8 cellular contexts compared by ENCODE assay signal in the genomic region with DNA sequence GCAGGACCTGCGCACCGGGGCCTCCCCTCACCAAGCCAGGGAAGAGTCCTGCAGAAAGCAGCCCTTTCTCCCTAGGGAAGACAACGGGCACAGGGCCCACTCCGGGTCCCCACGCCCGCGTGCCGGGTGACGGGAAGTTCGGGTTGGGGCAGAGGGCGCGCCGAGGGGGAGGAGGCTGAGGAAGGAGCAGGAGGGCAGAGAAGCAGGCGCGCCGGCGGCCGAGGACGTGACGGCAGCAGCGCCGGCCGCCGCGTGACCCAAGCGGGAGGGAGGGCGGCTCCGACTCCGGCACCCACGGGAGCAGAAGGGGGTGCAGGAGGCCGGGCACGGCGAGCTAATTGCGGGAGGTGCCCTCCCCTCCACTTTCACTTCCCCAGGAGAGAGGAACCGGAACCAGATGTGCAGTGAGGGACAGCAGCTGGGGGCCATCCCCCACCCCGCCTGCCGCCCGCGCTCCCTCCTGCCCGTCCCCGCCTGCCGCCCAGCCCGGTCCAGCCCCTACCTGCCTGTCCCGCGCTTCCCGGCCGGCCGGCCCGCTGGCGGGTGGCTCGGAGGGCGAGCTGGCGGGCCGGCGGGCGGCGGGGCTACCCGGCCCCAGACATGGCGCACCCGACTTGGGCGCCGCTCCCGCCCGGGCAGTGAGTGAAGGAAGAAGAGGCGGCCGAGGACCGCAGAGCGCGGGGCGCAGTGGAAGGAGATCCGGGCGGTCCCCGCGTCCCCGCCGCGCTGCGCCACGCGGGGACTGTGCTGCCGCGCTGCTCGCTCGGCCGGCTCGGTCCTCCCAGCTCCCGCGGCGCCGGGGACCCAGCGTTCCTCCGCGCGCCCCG. TPM values are rescaled to one million over a fixed set of nuclear protein-coding genes. Genes with fewer than 3 reads are reported as not detected.
A peak's percentile ranks its signal among the peaks of the same experiment; 100 is the strongest.
DNase-seq lines count a peak whose midpoint lies in the region; ATAC-seq, FAIRE-seq and TF ChIP-seq lines count a peak whose summit lies in the region.

No MANE protein-coding gene starts in this region.

- FAIRE-seq in GM12891 (lab: Jason Lieb, UNC) = peak; percentile 100
- FAIRE-seq in kidney (lab: Jason Lieb, UNC) = no peak

- H3K9me2 ChIP-seq in HCT116 (ENCODE audit: insufficient read depth) = no peaks in the 10 kb centered on the region
- H3K9me2 ChIP-seq in MM.1S (replicated peaks; ENCODE audit: insufficient read depth, low read length) = no peaks in the 10 kb centered on the region

- no TSS peak for BruUV-seq in HCT116 (replicated peaks; lab: Mats Ljungman, UMichigan)

- peak; percentile 52; the same call in 1 of the 2 replicates for TF ChIP-seq POLR2A in GM12891 (IDR thresholded peaks at IDR 0.05; ENCODE audit: low read depth, low read length)
- TF ChIP-seq POLR2A in HCT116 (IDR thresholded peaks at IDR 0.05; ENCODE audit: borderline replicate concordance, extremely low read depth, insufficient read depth, insufficient read length) = peak; percentile 62

- POLR2A ChIA-PET in HCT116 (lab: Charles Lee) = interaction anchor here (0.9 to 2.4 kb wide), 5 partner anchors 11 to 23 kb away, joined by 3 to 8 read pairs (median 3); partner anchors contain the start of genes CREB3L4 and GATAD2B

- H3K79me2 ChIP-seq in HCT116 (ENCODE audit: insufficient read depth, low read length) (peaks cover 24% of the 10 kb centered on the region; the same call in 1 of the 2 replicates), MM.1S (ENCODE audit: low read length) (peaks cover 28% of the 10 kb centered on the region)

- no peaks in the 10 kb centered on the region for H3K9me3 ChIP-seq in HCT116 (ENCODE audit: control insufficient read depth in 1 of 2, insufficient read depth in 1 of 2, low read depth in 1 of 2, low read length in 2 of 2)
- H3K9me3 ChIP-seq in MM.1S (replicated peaks; ENCODE audit: insufficient read depth, low read length) = no peaks in the 10 kb centered on the region
- H3K9me3 ChIP-seq in kidney (ENCODE audit: control insufficient read depth in 1 of 2, low read length in 2 of 2) = no peaks in the 10 kb centered on the region

- H3K27ac ChIP-seq in HCT116 (ENCODE audit: low read depth, low read length) (peak overlapping the region; percentile 98), MM.1S (ENCODE audit: low read length) (peak overlapping the region; percentile 85), VCaP (peak overlapping the region; percentile 95), kidney (ENCODE audit: low read depth in 2 of 2, low read length in 2 of 2) (peak overlapping the region; percentile 86 to 90)

- H3K4me2 ChIP-seq in HCT116 (ENCODE audit: low read length) = peak overlapping the region; percentile 90
- H3K4me2 ChIP-seq in MM.1S (ENCODE audit: low read depth, low read length) = peak overlapping the region; percentile 89

- no peak for TF ChIP-seq RAD21 in HCT116 (IDR thresholded peaks at IDR 0.05; ENCODE audit: low read depth)

- CTCF ChIA-PET in HCT116 (lab: Charles Lee) = interaction anchor here (0.7 to 1.9 kb wide), 13 partner anchors 8 to 149 kb away, joined by 3 to 14 read pairs (median 5); partner anchors contain the start of genes CREB3L4, CRTC2, JTB and RAB13

- H3K4me1 ChIP-seq in HCT116 (ENCODE audit: control insufficient read depth in 1 of 2, insufficient read depth in 2 of 2, low read length in 2 of 2) = peaks cover 6 to 18% of the 10 kb centered on the region in 2 experiments; a peak in 3 of 4 replicates
- H3K4me1 ChIP-seq in MM.1S (ENCODE audit: low read length) = peaks cover 5% of the 10 kb centered on the region
- H3K4me1 ChIP-seq in kidney (ENCODE audit: control insufficient read depth in 1 of 2, insufficient read depth in 1 of 2, low read depth in 1 of 2, low read length in 2 of 2) = peaks cover 3 to 16% of the 10 kb centered on the region in 2 donors

- H3K27me3 ChIP-seq in HCT116 (ENCODE audit: insufficient read depth, low read length) (no peaks in the 10 kb centered on the region), MM.1S (replicated peaks; ENCODE audit: insufficient read depth, low read length) (no peaks in the 10 kb centered on the region)

- peak overlapping the region; percentile 83 to 91 for H3K4me3 ChIP-seq in HCT116 (replicated peaks in 1 of 2; ENCODE audit: low read depth in 1 of 2, low read length in 2 of 2)
- H3K4me3 ChIP-seq in MM.1S (ENCODE audit: low read length) = peak overlapping the region; percentile 91
- H3K4me3 ChIP-seq in cardiac fibroblast (replicated peaks in 1 of 2; ENCODE audit: low read depth in 2 of 2, low read length in 2 of 2) = peak overlapping the region; percentile 77 to 78
- peak overlapping the region; percentile 65 to 83 for H3K4me3 ChIP-seq in kidney (ENCODE audit: low read length in 2 of 2)

- RAD21 ChIA-PET in HCT116 (lab: Charles Lee; ENCODE audit: low non-redundant PET in 1 of 2, low total read pairs in 2 of 2, uncharacterized antibody in 2 of 2, unreplicated experiment in 2 of 2) = interaction anchor here in 1 of 2 experiments (1.2 kb wide), 1 partner anchor 23 kb away, joined by 4 read pairs; the partner anchor contains the start of gene GATAD2B

- intact Hi-C loops in HCT116 (cut with micrococcal nuclease) (loop anchor here (1.0 to 2.0 kb wide), 2 partner anchors 41 to 149 kb away; partner anchors contain the start of gene RAB13), kidney (cut with DNase I) (no loop called here)

- H4K20me1 ChIP-seq in HCT116 (ENCODE audit: insufficient read depth) (no peaks in the 10 kb centered on the region), MM.1S (ENCODE audit: insufficient read depth, low read length) (no peaks in the 10 kb centered on the region)

- peak overlapping the region; percentile 95 for H3K9ac ChIP-seq in HCT116 (ENCODE audit: low read length)
- peak overlapping the region; percentile 86 for H3K9ac ChIP-seq in MM.1S (ENCODE audit: low read length)
- H3K9ac ChIP-seq in kidney (ENCODE audit: low read length in 2 of 2) = peak overlapping the region; percentile 75 to 80

- TF ChIP-seq CTCF in HCT116 (IDR thresholded peaks at IDR 0.05 in 2 of 3, conservative IDR thresholded peaks at IDR 0.05 in 1 of 3; ENCODE audit: borderline replicate concordance in 1 of 3, insufficient read depth in 1 of 3, low read depth in 2 of 3, low read length in 2 of 3) (no peak), MM.1S (IDR thresholded peaks at IDR 0.05; ENCODE audit: low read length) (no peak), VCaP (conservative IDR thresholded peaks at IDR 0.05) (no peak), cardiac fibroblast (IDR thresholded peaks at IDR 0.05; ENCODE audit: low read depth, low read length) (no peak), kidney (IDR thresholded peaks at IDR 0.05; ENCODE audit: borderline replicate concordance, extremely low read depth, insufficient read depth) (no peak)

- peak; percentile 71 for ATAC-seq in HCT116

- H3F3A ChIP-seq in MM.1S (ENCODE audit: insufficient read depth, low read length) = peaks cover 28% of the 10 kb centered on the region

- H2AFZ ChIP-seq in HCT116 (ENCODE audit: low read depth, low read length, poor library complexity, severe bottlenecking) = no peak overlapping the region
- H2AFZ ChIP-seq in MM.1S (ENCODE audit: low read length) = peak overlapping the region; percentile 71

- H3K36me3 ChIP-seq in HCT116 (ENCODE audit: control insufficient read depth in 1 of 2, insufficient read depth in 2 of 2, low read length in 2 of 2) (peaks cover 14 to 15% of the 10 kb centered on the region in 2 experiments; a peak in 3 of 4 replicates), MM.1S (replicated peaks; ENCODE audit: insufficient read depth, low read length) (no peaks in the 10 kb centered on the region), kidney (ENCODE audit: control insufficient read depth in 1 of 2, insufficient read depth in 2 of 2, low read length in 2 of 2) (peaks cover 5 to 28% of the 10 kb centered on the region in 2 donors)

- DNase-seq in GM12891 (ENCODE audit: insufficient read length, low spot score) = peak; percentile 93
- no peak for DNase-seq in HCT116 (ENCODE audit: low read depth, low spot score)
- peak; percentile 94 for DNase-seq in MM.1S
- peak; percentile 71 to 89 for DNase-seq in cardiac fibroblast (ENCODE audit: low read depth in 2 of 2)
- DNase-seq in kidney = peak; percentile 96
- peak in 3 of 4 experiments; percentile 36 to 66 (median 53) for DNase-seq in stimulated activated CD4-positive, alpha-beta T cell treated with anti-CD3 and anti-CD28 coated beads, Interleukin-1b, Interleukin-23, amount 100 ng/mL, for 24 hours (ENCODE audit: low read depth in 4 of 4, low spot score in 1 of 4)
- no peak for DNase-seq in NCI-H187 treated with DMSO at 0.1 percent for 48 hours (lab: John Stamatoyannopoulos, UW)

TF ChIP-seq in GM12891, 5 proteins besides CTCF, POLR2A, EP300 and RAD21 (continues in another document):
- TF ChIP-seq POLR2AphosphoS5 (IDR thresholded peaks at IDR 0.05; ENCODE audit: low read depth, low read length) (peak; percentile 68; the same call in 1 of the 2 replicates), TAF1 (IDR thresholded peaks at IDR 0.05; ENCODE audit: low read depth, low read length) (no peak), PAX5 (IDR thresholded peaks at IDR 0.05; ENCODE audit: insufficient read depth, low read length, severe bottlenecking) (peak; percentile 71)

TF ChIP-seq in HCT116, 20 proteins besides CTCF, POLR2A, EP300 and RAD21 (continues in another document):
- peak; percentile 65; the same call in 1 of the 2 replicates for TF ChIP-seq ZFX (IDR thresholded peaks at IDR 0.05)
- peak; percentile 75 for TF ChIP-seq MAX (IDR thresholded peaks at IDR 0.05)

RNA-seq across cellular contexts. Expression of gene DENND4B, which starts 0.5 kb away (rescaled TPM):
- 32.4 TPM for polyA plus RNA-seq in GM12891 (2012; ENCODE audit: low read depth, missing spikeins)
- total RNA-seq in HCT116 (2021; ENCODE audit: unreplicated experiment) (70.8 TPM), kidney (60.6 TPM)
- 45.3 and 53.6 TPM in 2 replicates for polyA plus RNA-seq in HCT116 (2012)
- 13.2 TPM for polyA plus RNA-seq in kidney (ENCODE audit: insufficient read depth, low read depth, low replicate concordance)

RNA-seq across cellular contexts. Expression of gene CRTC2, which starts 12.4 kb away (rescaled TPM):
- 55.7 TPM for polyA plus RNA-seq in GM12891 (2012; ENCODE audit: low read depth, missing spikeins)
- total RNA-seq in HCT116 (2021; ENCODE audit: unreplicated experiment) = 33.8 TPM
- 36.1 TPM in 2 replicates for polyA plus RNA-seq in HCT116 (2012)
- 44.8 TPM for total RNA-seq in kidney
- polyA plus RNA-seq in kidney (ENCODE audit: insufficient read depth, low read depth, low replicate concordance) = 28.6 TPM

RNA-seq across cellular contexts. Expression of gene SLC39A1, which starts 17.3 kb away (rescaled TPM):
- polyA plus RNA-seq in GM12891 (2012; ENCODE audit: low read depth, missing spikeins) = 54.0 TPM
- total RNA-seq in HCT116 (2021; ENCODE audit: unreplicated experiment) (51.5 TPM), kidney (125 TPM)
- 52.2 and 57.3 TPM in 2 replicates for polyA plus RNA-seq in HCT116 (2012)
- polyA plus RNA-seq in kidney (ENCODE audit: insufficient read depth, low read depth, low replicate concordance) = 106 TPM

RNA-seq across cellular contexts. Expression of gene CREB3L4, which starts 21.7 kb away (rescaled TPM):
- polyA plus RNA-seq in GM12891 (2012; ENCODE audit: low read depth, missing spikeins) = 10.8 TPM
- total RNA-seq in HCT116 (2021; ENCODE audit: unreplicated experiment) (15.3 TPM), kidney (10.9 TPM)
- 17.8 and 19.1 TPM in 2 replicates for polyA plus RNA-seq in HCT116 (2012)
- polyA plus RNA-seq in kidney (ENCODE audit: insufficient read depth, low read depth, low replicate concordance) = 9.3 TPM

RNA-seq across cellular contexts. Expression of gene GATAD2B, which starts 23.2 kb away (rescaled TPM):
- 9.4 TPM for polyA plus RNA-seq in GM12891 (2012; ENCODE audit: low read depth, missing spikeins)
- total RNA-seq in HCT116 (2021; ENCODE audit: unreplicated experiment) = 50.2 TPM
- polyA plus RNA-seq in HCT116 (2012) = 17.6 and 19.7 TPM in 2 replicates
- 49.0 TPM for total RNA-seq in kidney
- polyA plus RNA-seq in kidney (ENCODE audit: insufficient read depth, low read depth, low replicate concordance) = 3.6 TPM

Comparison
In these comparisons a context has a peak if more than half of its experiments do, and no peak if none do; other contexts are left out.
1. DNase-seq: peak in GM12891 (single experiment), MM.1S (single experiment), cardiac fibroblast (2 of 2), kidney (single experiment) and stimulated activated CD4-positive, alpha-beta T cell treated with anti-CD3 and anti-CD28 coated beads, Interleukin-1b, Interleukin-23, amount 100 ng/mL, for 24 hours (3 of 4); none in HCT116 (single experiment) and NCI-H187 treated with DMSO at 0.1 percent for 48 hours (single experiment).
2. Peak in every context shown above with its lines, with median percentiles within 50 percentile points of each other: H3K27ac ChIP-seq, H3K4me3 ChIP-seq and H3K9ac ChIP-seq.